In genomic region chr18:50162486-50163304, GRCh38 we compare ENCODE assay signal across 1 cellular context.
TF ChIP-seq lines count a peak whose summit lies in the region.

No MANE protein-coding gene starts in this region.

TF ChIP-seq in GM23338, 12 proteins besides CTCF, POLR2A, EP300 and RAD21:
- TF ChIP-seq ZNF462 (CRISPR knock-in tag; IDR thresholded peaks at IDR 0.05) (no peak), STAT1 (IDR thresholded peaks at IDR 0.05; ENCODE audit: unreplicated experiment) (no peak)
